ENCODE assay signal across 8 cellular contexts in genomic region chr20:10217517-10218410, GRCh38. TPM values are rescaled to one million over a fixed set of nuclear protein-coding genes. Genes with fewer than 3 reads are reported as not detected.
DNase-seq lines count a peak whose midpoint lies in the region; ATAC-seq, FAIRE-seq and TF ChIP-seq lines count a peak whose summit lies in the region.

No MANE protein-coding gene starts in this region.

- 0 out of 5 replicates have a peak, but pooled peaks cover 0 to 1% of the 10 kb centered on the region in 2 experiments for H3K27me3 ChIP-seq in HepG2 (ENCODE audit: control insufficient read depth in 1 of 2, insufficient read depth in 2 of 2, low read length in 2 of 2)

- no peak for FAIRE-seq in HepG2 (lab: Jason Lieb, UNC)

- DNase-seq in activated naive CD4-positive, alpha-beta T cell treated with anti-CD3 and anti-CD28 coated beads, Interleukin-2, amount 10 ng/mL, durations not matched to agents 7 days and 5 days, result no peak
- DNase-seq in NOMO-1 treated with dmso at 0.1 percent for 144 hours (lab: John Stamatoyannopoulos, UW; ENCODE audit: unreplicated experiment) (peak; percentile 23), choroid plexus epithelial cell (ENCODE audit: low read depth) (peak; percentile 98), HepG2 (ENCODE audit: low spot score) (no peak)

- no peaks in the 10 kb centered on the region for H3K36me3 Mint-ChIP-seq in activated naive CD4-positive, alpha-beta T cell treated with anti-CD3 and anti-CD28 coated beads, Interleukin-2, amount 50 U/mL, for 24 hours
- H3K36me3 Mint-ChIP-seq in activated naive CD4-positive, alpha-beta T cell treated with anti-CD3 and anti-CD28 coated beads, Interleukin-2, amount 10 ng/mL, durations not matched to agents 7 days and 5 days, result peaks cover 1% of the 10 kb centered on the region
- H3K36me3 Mint-ChIP-seq in stimulated activated memory B cell treated with anti-CD40 and anti-IgM and Interleukin-4, amounts not matched to agents 10 μg/mL and 1 μg/mL and 100 μg/mL, for 72 hours, result peaks cover 5% of the 10 kb centered on the region

- TF ChIP-seq EP300 in HepG2 (IDR thresholded peaks at IDR 0.05; ENCODE audit: low read depth in 2 of 2, low read length in 2 of 2) (no peak), HepG2 (CRISPR knock-in tag; IDR thresholded peaks at IDR 0.05; ENCODE audit: borderline replicate concordance) (no peak)

- H3K4me3 Mint-ChIP-seq in activated naive CD4-positive, alpha-beta T cell treated with anti-CD3 and anti-CD28 coated beads, Interleukin-2, amount 50 U/mL, for 24 hours, result peak overlapping the region; percentile 6
- H3K4me3 Mint-ChIP-seq in activated naive CD4-positive, alpha-beta T cell treated with anti-CD3 and anti-CD28 coated beads, Interleukin-2, amount 10 ng/mL, durations not matched to agents 7 days and 5 days, result no peak overlapping the region
- H3K4me3 Mint-ChIP-seq in stimulated activated memory B cell treated with anti-CD40 and anti-IgM and Interleukin-4, amounts not matched to agents 10 μg/mL and 1 μg/mL and 100 μg/mL, for 72 hours, result peak overlapping the region; percentile 20

- ATAC-seq in HepG2 (no peak), HG03432 (IDR thresholded peaks at IDR 0.05; ENCODE audit: unreplicated experiment) (no peak), GM21825 (IDR thresholded peaks at IDR 0.05; ENCODE audit: unreplicated experiment) (no peak)
- ATAC-seq in stimulated activated memory B cell treated with anti-CD40 and anti-IgM and Interleukin-4, amounts not matched to agents 10 μg/mL and 1 μg/mL and 100 μg/mL, for 72 hours, result no peak

- intact Hi-C loops in HepG2 (cut with micrococcal nuclease; ENCODE audit: unreplicated experiment), result no loop called here

- TF ChIP-seq CTCF in choroid plexus epithelial cell (conservative IDR thresholded peaks at IDR 0.05; ENCODE audit: low read depth, low read length) (no peak), HepG2 (CRISPR knock-in tag; IDR thresholded peaks at IDR 0.05) (no peak)

- peaks cover 15% of the 10 kb centered on the region for H3K4me1 Mint-ChIP-seq in activated naive CD4-positive, alpha-beta T cell treated with anti-CD3 and anti-CD28 coated beads, Interleukin-2, amount 50 U/mL, for 24 hours
- H3K4me1 Mint-ChIP-seq in activated naive CD4-positive, alpha-beta T cell treated with anti-CD3 and anti-CD28 coated beads, Interleukin-2, amount 10 ng/mL, durations not matched to agents 7 days and 5 days, result peaks cover 6% of the 10 kb centered on the region
- peaks cover 14% of the 10 kb centered on the region for H3K4me1 Mint-ChIP-seq in stimulated activated memory B cell treated with anti-CD40 and anti-IgM and Interleukin-4, amounts not matched to agents 10 μg/mL and 1 μg/mL and 100 μg/mL, for 72 hours

- no peaks in the 10 kb centered on the region for H3K4me1 ChIP-seq in HepG2 (ENCODE audit: insufficient read depth, low read length)

- no TSS peak for BruUV-seq in HepG2 (replicated peaks; lab: Mats Ljungman, UMichigan)

- H3K4me3 ChIP-seq in choroid plexus epithelial cell (ENCODE audit: low read depth, low read length) (peak overlapping the region; percentile 65), HepG2 (replicated peaks in 1 of 3; ENCODE audit: insufficient read depth in 1 of 3, low read depth in 2 of 3, low read length in 3 of 3) (no peak overlapping the region)

- no peak for TF ChIP-seq POLR2A in HepG2 (IDR thresholded peaks at IDR 0.05; ENCODE audit: insufficient read depth in 1 of 2, low read depth in 2 of 2, low read length in 2 of 2)

- CTCF ChIA-PET in activated naive CD4-positive, alpha-beta T cell treated with anti-CD3 and anti-CD28 coated beads, Interleukin-2, amount 10 ng/mL, durations not matched to agents 7 days and 5 days (lab: Charles Lee), result no interaction called here
- CTCF ChIA-PET in HepG2 (lab: Yijun Ruan, JAX; ENCODE audit: low intra/inter-chr PET ratio, low total read pairs), result no interaction called here

- H3K9ac ChIP-seq in HepG2 (ENCODE audit: insufficient read depth, low read depth, low read length), result no peak overlapping the region

- H3K9me3 ChIP-seq in HepG2 (ENCODE audit: low read length), result no peaks in the 10 kb centered on the region

- H3K27ac ChIP-seq in HepG2 (ENCODE audit: extremely low read length, insufficient read depth, low read length), result no peak overlapping the region

- no peaks in the 10 kb centered on the region for H3K79me2 ChIP-seq in HepG2 (ENCODE audit: insufficient read depth, low read length)

- peaks cover 40% of the 10 kb centered on the region for H3K27me3 Mint-ChIP-seq in activated naive CD4-positive, alpha-beta T cell treated with anti-CD3 and anti-CD28 coated beads, Interleukin-2, amount 50 U/mL, for 24 hours
- peaks cover 25% of the 10 kb centered on the region for H3K27me3 Mint-ChIP-seq in activated naive CD4-positive, alpha-beta T cell treated with anti-CD3 and anti-CD28 coated beads, Interleukin-2, amount 10 ng/mL, durations not matched to agents 7 days and 5 days
- H3K27me3 Mint-ChIP-seq in stimulated activated memory B cell treated with anti-CD40 and anti-IgM and Interleukin-4, amounts not matched to agents 10 μg/mL and 1 μg/mL and 100 μg/mL, for 72 hours, result peaks cover 55% of the 10 kb centered on the region

- H2AFZ ChIP-seq in HepG2 (ENCODE audit: low read length), result no peak overlapping the region

- TF ChIP-seq RAD21 in HepG2 (CRISPR knock-in tag; IDR thresholded peaks at IDR 0.05), result no peak

- WGBS in HepG2 (ENCODE audit: low lambda C conversion rate), result 65% methylated on average over 56 of the region's 56 CpGs

- H3K36me3 ChIP-seq in HepG2 (replicated peaks in 1 of 2; ENCODE audit: control insufficient read depth in 1 of 2, insufficient read depth in 2 of 2, low read length in 2 of 2), result no peaks in the 10 kb centered on the region

- H4K20me1 ChIP-seq in HepG2 (ENCODE audit: insufficient read depth, low read length), result no peaks in the 10 kb centered on the region; the same call in 1 of the 2 replicates

- no peak overlapping the region for H3K4me2 ChIP-seq in HepG2 (ENCODE audit: low read depth, low read length)

- in situ Hi-C loops in HepG2 (cut with HindIII; ENCODE audit: extremely low pct_ligation_motif_present, low pct_unique_long_range_greater_than_20kb), result no loop called here

- H3K27ac Mint-ChIP-seq in activated naive CD4-positive, alpha-beta T cell treated with anti-CD3 and anti-CD28 coated beads, Interleukin-2, amount 50 U/mL, for 24 hours, result no peak overlapping the region
- H3K27ac Mint-ChIP-seq in activated naive CD4-positive, alpha-beta T cell treated with anti-CD3 and anti-CD28 coated beads, Interleukin-2, amount 10 ng/mL, durations not matched to agents 7 days and 5 days, result no peak overlapping the region
- no peak overlapping the region for H3K27ac Mint-ChIP-seq in stimulated activated memory B cell treated with anti-CD40 and anti-IgM and Interleukin-4, amounts not matched to agents 10 μg/mL and 1 μg/mL and 100 μg/mL, for 72 hours

- POLR2A ChIA-PET in HepG2 (lab: Yijun Ruan, JAX), result no interaction called here

- H3K9me3 Mint-ChIP-seq in activated naive CD4-positive, alpha-beta T cell treated with anti-CD3 and anti-CD28 coated beads, Interleukin-2, amount 50 U/mL, for 24 hours, result peaks cover 17% of the 10 kb centered on the region
- H3K9me3 Mint-ChIP-seq in activated naive CD4-positive, alpha-beta T cell treated with anti-CD3 and anti-CD28 coated beads, Interleukin-2, amount 10 ng/mL, durations not matched to agents 7 days and 5 days, result no peaks in the 10 kb centered on the region
- peaks cover 7% of the 10 kb centered on the region for H3K9me3 Mint-ChIP-seq in stimulated activated memory B cell treated with anti-CD40 and anti-IgM and Interleukin-4, amounts not matched to agents 10 μg/mL and 1 μg/mL and 100 μg/mL, for 72 hours

TF ChIP-seq in HepG2, 621 proteins besides CTCF, POLR2A, EP300 and RAD21:
- TF ChIP-seq PCBP1 (IDR thresholded peaks at IDR 0.05; ENCODE audit: borderline replicate concordance, low read depth, low read length) (0 out of 2 replicates have a peak, but pooled peaks have one; percentile 14), MEF2D (CRISPR knock-in tag; IDR thresholded peaks at IDR 0.05) (no peak), ZNF564 (CRISPR knock-in tag; IDR thresholded peaks at IDR 0.05) (no peak), LCORL (IDR thresholded peaks at IDR 0.05) (no peak), LCORL (CRISPR knock-in tag; IDR thresholded peaks at IDR 0.05) (no peak), TMF1 (CRISPR knock-in tag; IDR thresholded peaks at IDR 0.05; ENCODE audit: low read depth) (no peak), GABPA (IDR thresholded peaks at IDR 0.05; ENCODE audit: low read depth, low read length) (no peak), GABPA (CRISPR knock-in tag; IDR thresholded peaks at IDR 0.05; ENCODE audit: low read depth) (no peak)
TF ChIP-seq in HepG2: peak in this region for 1.

RNA-seq across cellular contexts. Expression of gene SNAP25, which starts 0.9 kb away (rescaled TPM):
- not detected in 2 replicates for total RNA-seq in HepG2 (2016; rRNA removed; fragmentation: Illumina TruSeq; extraction: Trizol)
- not detected in 2 replicates for total RNA-seq in HepG2 (2016; cell fraction: cytosol; rRNA removed; fragmentation: Illumina TruSeq; extraction: Trizol; ENCODE audit: low read depth)
- total RNA-seq in HepG2 (2016; cell fraction: insoluble cytoplasmic fraction; rRNA removed; fragmentation: Illumina TruSeq; extraction: Trizol), result not detected in 2 replicates
- not detected in 2 replicates for total RNA-seq in HepG2 (2016; cell fraction: membrane; rRNA removed; fragmentation: Illumina TruSeq; extraction: Trizol)
- not detected in 2 replicates for total RNA-seq in HepG2 (2016; cell fraction: nucleus; rRNA removed; fragmentation: Illumina TruSeq; extraction: Trizol)
- polyA plus RNA-seq in HepG2 (2011; rRNA removed), result not detected in 2 replicates
- not detected in 2 replicates for polyA plus RNA-seq in HepG2 (2011; cell fraction: cytosol; rRNA removed)
- polyA plus RNA-seq in HepG2 (2011; cell fraction: nucleus; rRNA removed), result not detected in 2 replicates
- polyA plus RNA-seq in HepG2 (2012), result 0.15 TPM in 1 of 2 replicates, not detected in the other
- polyA plus RNA-seq in HepG2 (2016; cell fraction: cytosol; fragmentation: Illumina TruSeq; extraction: Trizol; ENCODE audit: low read depth), result not detected in 2 replicates
- not detected in 2 replicates for polyA plus RNA-seq in HepG2 (2016; cell fraction: insoluble cytoplasmic fraction; fragmentation: Illumina TruSeq; extraction: Trizol; ENCODE audit: low read depth)
- not detected in 2 replicates for polyA plus RNA-seq in HepG2 (2016; cell fraction: membrane; fragmentation: Illumina TruSeq; extraction: Trizol; ENCODE audit: low read depth)
- polyA plus RNA-seq in HepG2 (2016; cell fraction: nucleus; fragmentation: Illumina TruSeq; extraction: Trizol; ENCODE audit: insufficient read depth, low read depth), result not detected in 2 replicates
- 8.1 TPM in 1 of 2 replicates, not detected in the other for polyA minus RNA-seq in HepG2 (2011; rRNA and poly(A)+ RNA removed; ENCODE audit: low replicate concordance)
- polyA minus RNA-seq in HepG2 (2011; cell fraction: cytosol; rRNA and poly(A)+ RNA removed), result not detected in 2 replicates
- polyA minus RNA-seq in HepG2 (2011; cell fraction: nucleus; rRNA and poly(A)+ RNA removed), result not detected in 2 replicates

Comparison
In these comparisons a context has a peak if more than half of its experiments do, and no peak if none do; other contexts are left out.
1. DNase-seq: peak in NOMO-1 treated with dmso at 0.1 percent for 144 hours (single experiment) and choroid plexus epithelial cell (single experiment); none in activated naive CD4-positive, alpha-beta T cell treated with anti-CD3 and anti-CD28 coated beads, Interleukin-2, amount 10 ng/mL, durations not matched to agents 7 days and 5 days (single experiment) and HepG2 (single experiment).